Comparison of ENCODE assay signal across 8 cellular contexts in the genomic region with DNA sequence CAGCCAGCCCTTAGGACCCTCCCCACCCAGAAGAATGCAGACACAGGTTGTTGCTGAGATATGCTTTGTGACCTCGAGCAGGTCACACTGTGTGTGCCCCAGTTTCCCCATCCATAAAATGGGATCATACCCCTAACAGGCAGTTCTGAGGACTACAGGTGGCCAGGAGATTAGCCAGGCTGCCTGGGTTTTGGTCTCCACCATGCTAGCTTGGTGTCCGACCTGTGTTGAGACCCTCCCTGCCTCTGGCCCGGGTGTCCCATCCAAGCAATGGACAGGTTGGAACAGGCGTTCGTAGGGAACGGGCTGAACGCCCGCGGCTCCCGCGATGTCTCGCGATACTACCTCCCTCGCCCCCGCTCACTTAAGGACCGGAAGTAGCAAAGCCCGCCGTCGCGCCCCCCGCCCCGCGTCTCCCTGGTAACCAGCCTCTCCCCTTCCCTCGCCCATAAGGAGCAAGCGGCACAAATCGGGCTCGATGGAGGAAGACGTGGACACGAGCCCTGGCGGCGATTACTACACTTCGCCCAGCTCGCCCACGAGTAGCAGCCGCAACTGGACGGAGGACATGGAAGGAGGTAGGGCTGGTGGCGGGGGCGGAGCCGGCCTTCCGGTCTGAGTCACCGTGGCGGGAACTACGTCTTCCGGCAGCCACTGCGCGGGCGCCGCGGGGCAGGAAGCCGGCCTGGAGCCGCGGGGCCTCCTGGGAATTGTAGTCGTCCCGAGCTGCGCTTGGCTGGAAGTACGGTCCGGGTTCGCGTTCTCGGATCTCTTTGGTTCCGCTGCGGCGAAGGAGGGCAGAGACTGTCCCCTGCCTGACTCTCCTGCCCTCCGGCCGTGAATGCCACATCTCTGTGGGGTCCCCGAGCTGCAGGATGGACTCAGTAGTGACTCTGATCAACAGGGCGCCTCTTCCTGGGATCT. TPM values are rescaled to one million over a fixed set of nuclear protein-coding genes. Genes with fewer than 3 reads are reported as not detected.
DNase-seq lines count a peak whose midpoint lies in the region; ATAC-seq and TF ChIP-seq lines count a peak whose summit lies in the region.

No MANE protein-coding gene starts in this region.

- H3K27ac ChIP-seq in right cardiac atrium (ENCODE audit: low read length), result peak overlapping the region; percentile 93
- peak overlapping the region; percentile 90 for H3K27ac ChIP-seq in psoas muscle
- peak overlapping the region; percentile 94 for H3K27ac ChIP-seq in urinary bladder (ENCODE audit: low read depth)

- H3K9me3 ChIP-seq in T-helper 17 cell (ENCODE audit: control insufficient read depth, low read length, poor library complexity, severe bottlenecking) (no peaks in the 10 kb centered on the region), right cardiac atrium (ENCODE audit: control insufficient read depth, low read length) (no peaks in the 10 kb centered on the region), psoas muscle (no peaks in the 10 kb centered on the region)

- H3K4me3 ChIP-seq in right cardiac atrium (ENCODE audit: low read length) (peak overlapping the region; percentile 23), psoas muscle (peak overlapping the region; percentile 62), urinary bladder (ENCODE audit: low read depth, low read length) (peak overlapping the region; percentile 37)

- peak; percentile 96 for DNase-seq in GM10266 (ENCODE audit: extremely low spot score)
- DNase-seq in NCI-H1436 (lab: John Stamatoyannopoulos, UW), result peak; percentile 95
- DNase-seq in T-helper 17 cell, result peak; percentile 87 to 91 (median 90)
- DNase-seq in anterior cingulate cortex (lab: John Stamatoyannopoulos, UW), result peak in 57 of 58 donors; percentile 64 to 96 (median 90)
- DNase-seq in right cardiac atrium, result peak; percentile 98 to 99 (median 99)
- DNase-seq in psoas muscle, result peak; percentile 97 to 99

- H3K27ac Mint-ChIP-seq in T-helper 17 cell, result peak overlapping the region; percentile 91

- intact Hi-C loops in right cardiac atrium (cut with DNase I), result loop anchor here in 2 of 4 donors (5.0 kb wide), 2 partner anchors 32 to 108 kb away; no protein-coding TSS in a partner anchor
- intact Hi-C loops in psoas muscle (cut with DNase I), result loop anchor here (5.0 kb wide), 2 partner anchors 33 to 88 kb away; no protein-coding TSS in a partner anchor

- H3K36me3 ChIP-seq in psoas muscle (ENCODE audit: insufficient read depth in 1 of 2, low read depth in 1 of 2), result peaks cover 5 to 77% of the 10 kb centered on the region in 2 donors
- no peaks in the 10 kb centered on the region for H3K36me3 ChIP-seq in urinary bladder (ENCODE audit: insufficient read depth)

- no peaks in the 10 kb centered on the region for H3K27me3 Mint-ChIP-seq in T-helper 17 cell

- H3K4me1 ChIP-seq in right cardiac atrium (ENCODE audit: control insufficient read depth, insufficient read depth, low read length), result no peaks in the 10 kb centered on the region
- H3K4me1 ChIP-seq in psoas muscle, result peaks cover 34% of the 10 kb centered on the region
- H3K4me1 ChIP-seq in urinary bladder (ENCODE audit: insufficient read depth), result no peaks in the 10 kb centered on the region

- ATAC-seq in HG02642 (IDR thresholded peaks at IDR 0.05; ENCODE audit: poor library complexity, unreplicated experiment), result peak; percentile 91
- peak; percentile 98 for ATAC-seq in T-helper 17 cell
- ATAC-seq in right cardiac atrium, result peak; percentile 96
- peak; percentile 89 to 97 (median 90) for ATAC-seq in psoas muscle

- TF ChIP-seq CTCF in GM10266 (IDR thresholded peaks at IDR 0.05; ENCODE audit: control insufficient read depth, insufficient read depth, low read depth, missing control alignments), result no peak
- no peak for TF ChIP-seq CTCF in psoas muscle (IDR thresholded peaks at IDR 0.05)

- H3K4me1 Mint-ChIP-seq in T-helper 17 cell, result peaks cover 15% of the 10 kb centered on the region

- 3% methylated on average over 67 of the region's 67 CpGs for WGBS in right cardiac atrium
- 9 to 16% (median 11%) methylated on average over 54 to 67 of the region's 67 CpGs for WGBS in psoas muscle, 3 donors
- WGBS in urinary bladder, result 3% methylated on average over 67 of the region's 67 CpGs

- no peaks in the 10 kb centered on the region for H3K36me3 Mint-ChIP-seq in T-helper 17 cell (ENCODE audit: low read depth)

- peak overlapping the region; percentile 92 for H3K4me3 Mint-ChIP-seq in T-helper 17 cell

- no peaks in the 10 kb centered on the region for H3K27me3 ChIP-seq in right cardiac atrium (ENCODE audit: control insufficient read depth, insufficient read depth)
- H3K27me3 ChIP-seq in psoas muscle (ENCODE audit: insufficient read depth in 3 of 3, low read length in 2 of 3), result no peaks in the 10 kb centered on the region

RNA-seq across cellular contexts. Expression of a gene that starts 45.4 kb away (rescaled TPM):
- total RNA-seq in T-helper 17 cell (not detected), right cardiac atrium (not detected), psoas muscle (not detected), urinary bladder (not detected)
- polyA plus RNA-seq in right cardiac atrium (not detected), psoas muscle (under 1 TPM; 0.10 to 0.53 (median 0.49) TPM), urinary bladder (not detected)

RNA-seq across cellular contexts. Expression of a gene that starts 48.3 kb away (rescaled TPM):
- total RNA-seq in T-helper 17 cell (not detected), right cardiac atrium (not detected), psoas muscle (not detected), urinary bladder (not detected)
- polyA plus RNA-seq in right cardiac atrium (not detected), psoas muscle (not detected), urinary bladder (not detected)

Comparison
In these comparisons a context has a peak if more than half of its experiments do, and no peak if none do; other contexts are left out.
1. Peak in every context shown above with its lines: DNase-seq, ATAC-seq, H3K4me3 ChIP-seq and H3K27ac ChIP-seq.